ENCODE assay signal across 14 cellular contexts in the genomic region with DNA sequence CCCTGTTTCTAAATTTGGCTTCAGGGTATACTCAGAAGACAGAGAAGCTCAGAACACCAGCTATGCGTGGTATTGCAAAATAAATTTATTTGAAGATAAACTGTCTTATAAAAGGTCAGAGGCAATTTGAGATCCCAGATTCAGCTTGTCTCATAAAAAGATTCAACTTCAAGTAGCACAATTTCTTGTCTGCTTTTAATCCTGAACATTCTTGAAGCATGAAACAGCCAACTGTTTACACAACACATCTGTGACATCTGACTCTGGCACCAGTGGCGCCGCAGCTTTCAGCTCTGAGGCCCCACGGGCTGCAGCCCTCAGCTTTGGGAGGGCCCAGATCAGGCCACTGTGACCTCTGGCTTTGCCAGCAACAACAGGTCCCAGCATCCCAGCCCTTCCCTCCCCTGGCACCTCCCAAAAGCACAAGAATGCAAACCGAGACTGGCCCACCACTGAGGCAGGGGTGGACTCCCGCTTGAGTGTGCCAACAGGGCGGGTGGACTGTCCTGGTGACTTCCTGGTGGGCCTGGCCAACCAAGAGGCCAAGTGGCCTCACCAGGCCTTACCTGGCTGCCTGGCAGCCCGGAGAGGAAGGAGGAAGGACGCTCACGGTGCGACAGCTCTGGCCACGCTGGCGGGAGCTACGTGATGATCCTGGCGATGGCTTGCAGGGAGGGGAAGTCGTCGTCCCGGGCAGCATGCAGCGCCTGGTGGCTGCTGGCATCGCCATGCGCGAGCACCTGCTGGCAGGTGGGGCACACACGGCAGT. TPM values are rescaled to one million over a fixed set of nuclear protein-coding genes. Genes with fewer than 3 reads are reported as not detected.
A peak's percentile ranks its signal among the peaks of the same experiment; 100 is the strongest.
DNase-seq lines count a peak whose midpoint lies in the region; ATAC-seq and TF ChIP-seq lines count a peak whose summit lies in the region.
"Had no signal": no experiment of that assay in that cellular context is flagged by ENCODE, and none has a peak within 500 bp of the region (broad histone marks: within the 10 kb centered on the region; RNA-seq: fewer than 3 reads in every experiment).

No MANE protein-coding gene starts in this region.

- H3K9me3 ChIP-seq in Panc1 (ENCODE audit: control insufficient read depth, insufficient read depth, low read depth, low read length), result no peaks in the 10 kb centered on the region
- H3K9me3 ChIP-seq: HAP-1, ovary had no signal

- in situ Hi-C loops in Panc1 (cut with HindIII; ENCODE audit: low pct_unique_long_range_greater_than_20kb, low sequenced_read_pairs), result no loop called here

- no peaks in the 10 kb centered on the region for H3K27me3 ChIP-seq in Panc1 (ENCODE audit: control insufficient read depth, insufficient read depth, low read length)
- H3K27me3 ChIP-seq: ovary had no signal

- TSS peak; percentile 61 for BruUV-seq in Panc1 (replicated peaks; lab: Mats Ljungman, UMichigan)

- DNase-seq in AG09309 (ENCODE audit: low read depth) (peak; percentile 59), Panc1 (ENCODE audit: low read depth, low spot score) (no peak), fibroblast of villous mesenchyme (ENCODE audit: low read depth) (peak; percentile 97), NCI-H82 (lab: John Stamatoyannopoulos, UW) (no peak), iPS-NIHi7 (ENCODE audit: extremely low spot score) (no peak)
- DNase-seq: activated CD4-positive, alpha-beta T cell treated with anti-CD3 and anti-CD28 coated beads for 1 hour; activated effector memory CD4-positive, alpha-beta T cell treated with Interleukin-2 at 50 U/mL for 16 hours; caudate nucleus; T-cell had no signal

- ATAC-seq in Panc1 (no peak), GM18870 (IDR thresholded peaks at IDR 0.05; ENCODE audit: unreplicated experiment) (no peak)
- ATAC-seq: stimulated activated effector memory CD8-positive, alpha-beta T cell treated with anti-CD3 and anti-CD28 coated beads, Interleukin-12 subunit alpha, Interleukin-12 subunit beta, amount 100 ng/mL, for 72 hours; T-cell had no signal

- H3K4me3 ChIP-seq in AG09309 (ENCODE audit: control insufficient read depth, low read depth, low read length) (no peak overlapping the region), Panc1 (ENCODE audit: low read depth in 2 of 2, low read length in 2 of 2) (no peak overlapping the region), fibroblast of villous mesenchyme (ENCODE audit: low read depth, low read length) (no peak overlapping the region)
- H3K4me3 ChIP-seq: HAP-1, ovary had no signal

- H3K27ac ChIP-seq in Panc1 (ENCODE audit: low read length), result no peak overlapping the region

- H3K4me1 ChIP-seq in Panc1 (ENCODE audit: control insufficient read depth, insufficient read depth, low read length), result no peaks in the 10 kb centered on the region; the same call in 1 of the 2 replicates
- H3K4me1 ChIP-seq: HAP-1 had no signal

- TF ChIP-seq CTCF in AG09309 (IDR thresholded peaks at IDR 0.05; ENCODE audit: control insufficient read depth, insufficient read depth, low read depth, low read length, missing control alignments) (no peak), Panc1 (IDR thresholded peaks at IDR 0.05) (no peak), fibroblast of villous mesenchyme (IDR thresholded peaks at IDR 0.05; ENCODE audit: insufficient read depth, low read depth, low read length) (no peak)

- intact Hi-C loops in Panc1 (cut with micrococcal nuclease; ENCODE audit: unreplicated experiment), result no loop called here

- H3K36me3 ChIP-seq in Panc1 (ENCODE audit: control insufficient read depth, insufficient read depth, low read length), result peaks cover 6% of the 10 kb centered on the region; the same call in 1 of the 2 replicates
- H3K36me3 ChIP-seq: ovary had no signal

- POLR2A ChIA-PET in Panc1 (lab: Charles Lee), result no interaction called here

- CTCF ChIA-PET in Panc1 (lab: Charles Lee), result no interaction called here

RNA-seq across cellular contexts. Expression of gene SYNGR3, which starts 8.0 kb away (rescaled TPM):
- 15.2 TPM for total RNA-seq in Panc1 (2021; ENCODE audit: unreplicated experiment)
- polyA plus RNA-seq in Panc1 (2012; ENCODE audit: insufficient read length), result 35.6 TPM
- 1.6 and 2.6 TPM in 2 replicates for total RNA-seq in fibroblast of villous mesenchyme

RNA-seq across cellular contexts. Expression of gene ZNF598, which starts 11.8 kb away (rescaled TPM):
- total RNA-seq in Panc1 (2021; ENCODE audit: unreplicated experiment) (85.7 TPM), fibroblast of villous mesenchyme (23.5 and 27.6 TPM in 2 replicates)
- 64.6 TPM for polyA plus RNA-seq in Panc1 (2012; ENCODE audit: insufficient read length)

RNA-seq across cellular contexts. Expression of gene GFER, which starts 13.8 kb away (rescaled TPM):
- total RNA-seq in Panc1 (2021; ENCODE audit: unreplicated experiment), result 49.2 TPM
- polyA plus RNA-seq in Panc1 (2012; ENCODE audit: insufficient read length), result 71.8 TPM
- 9.5 and 13.9 TPM in 2 replicates for total RNA-seq in fibroblast of villous mesenchyme

RNA-seq across cellular contexts. Expression of gene NOXO1, which starts 16.5 kb away (rescaled TPM):
- 4.0 TPM for total RNA-seq in Panc1 (2021; ENCODE audit: unreplicated experiment)
- polyA plus RNA-seq in Panc1 (2012; ENCODE audit: insufficient read length), result 2.3 TPM
- total RNA-seq in fibroblast of villous mesenchyme, result 0.43 TPM in 1 of 2 replicates, not detected in the other
- total RNA-seq: Daoy had no signal

RNA-seq across cellular contexts. Expression of gene NPW, which starts 21.8 kb away (rescaled TPM):
- total RNA-seq in Panc1 (2021; ENCODE audit: unreplicated experiment), result 15.3 TPM
- 42.9 TPM for polyA plus RNA-seq in Panc1 (2012; ENCODE audit: insufficient read length)
- total RNA-seq in fibroblast of villous mesenchyme, result 0.32 and 1.3 TPM in 2 replicates

Comparison
In these comparisons a context has a peak if more than half of its experiments do, and no peak if none do; other contexts are left out.
1. DNase-seq: peak in AG09309 (single experiment) and fibroblast of villous mesenchyme (single experiment); none in Panc1 (single experiment), NCI-H82 (single experiment) and iPS-NIHi7 (single experiment).